Comparison of ENCODE assay signal across 1 cellular context in the genomic region with DNA sequence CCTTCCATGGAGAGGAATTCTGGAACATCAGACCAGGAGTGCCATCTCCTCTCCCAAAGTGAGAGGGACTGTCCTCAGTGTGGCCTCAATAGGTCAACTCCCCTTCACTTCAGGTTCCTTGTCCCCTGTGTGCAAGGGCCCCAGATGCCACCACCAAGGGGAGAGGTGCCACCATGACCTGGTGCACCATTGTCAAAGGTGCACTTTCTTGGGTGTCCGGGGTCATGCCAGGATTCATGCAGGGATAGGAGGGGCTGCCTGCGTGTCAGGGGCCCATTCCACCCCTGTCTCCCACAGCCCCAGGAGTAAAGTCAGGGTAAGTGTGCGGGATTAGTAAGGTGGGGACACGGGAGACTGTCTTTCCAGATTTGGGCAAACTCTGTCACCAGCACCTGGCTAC.
TF ChIP-seq lines count a peak whose summit lies in the region.

No MANE protein-coding gene starts in this region.

TF ChIP-seq in liver, 16 proteins besides CTCF, POLR2A, EP300 and RAD21 (continued from another document):
- no peak for TF ChIP-seq FOXA1 (IDR thresholded peaks at IDR 0.05)
- no peak for TF ChIP-seq EGR1 (IDR thresholded peaks at IDR 0.05; ENCODE audit: low read depth in 2 of 2)
- TF ChIP-seq YY1 (IDR thresholded peaks at IDR 0.05), result no peak
- no peak for TF ChIP-seq HNF4G (IDR thresholded peaks at IDR 0.05)
- no peak for TF ChIP-seq JUND (IDR thresholded peaks at IDR 0.05)
- TF ChIP-seq MAX (IDR thresholded peaks at IDR 0.05), result no peak
- TF ChIP-seq NR2F2 (IDR thresholded peaks at IDR 0.05), result no peak
- no peak for TF ChIP-seq TAF1 (conservative IDR thresholded peaks at IDR 0.05)
- TF ChIP-seq RXRA (IDR thresholded peaks at IDR 0.05), result no peak
- TF ChIP-seq HNF4A (conservative IDR thresholded peaks at IDR 0.05), result no peak
